8 cellular contexts compared by ENCODE assay signal in genomic region chr12:2812290-2813213, GRCh38. TPM values are rescaled to one million over a fixed set of nuclear protein-coding genes. Genes with fewer than 3 reads are reported as not detected.
DNase-seq lines count a peak whose midpoint lies in the region; TF ChIP-seq lines count a peak whose summit lies in the region.

Gene ITFG2 (plus strand): TSS chr12:2812668. CDS start chr12:2812761, 93 bp downstream.

- H3K4me3 ChIP-seq in HAP-1 (peak within 1 kb of the TSS; percentile 94), MM.1S (ENCODE audit: low read length) (peak within 1 kb of the TSS; percentile 94), fibroblast of the aortic adventitia (ENCODE audit: low read depth, low read length) (peak within 1 kb of the TSS; percentile 96)

- no peaks in the 10 kb centered on the region for H3K9me3 ChIP-seq in HAP-1
- no peaks in the 10 kb centered on the region for H3K9me3 ChIP-seq in MM.1S (replicated peaks; ENCODE audit: insufficient read depth, low read length)

- H3K27ac Mint-ChIP-seq in nephron, result peak within 1 kb of the TSS; percentile 98 to 100 (median 100)
- H3K27ac Mint-ChIP-seq in stimulated activated naive CD8-positive, alpha-beta T cell treated with anti-CD3 and anti-CD28 coated beads, Interleukin-15, Interleukin-2, amounts not matched to agents 100 ng/mL and 50 ng/mL, for 24 hours, result peak within 1 kb of the TSS; percentile 100

- H3K36me3 ChIP-seq in HAP-1 (replicated peaks), result peaks cover 10% of the 10 kb centered on the region
- H3K36me3 ChIP-seq in MM.1S (replicated peaks; ENCODE audit: insufficient read depth, low read length), result no peaks in the 10 kb centered on the region

- H3K4me1 ChIP-seq in HAP-1 (peaks cover 4% of the 10 kb centered on the region), MM.1S (ENCODE audit: low read length) (peaks cover 9% of the 10 kb centered on the region; the same call in 1 of the 2 replicates)

- no peaks in the 10 kb centered on the region for H3K9me2 ChIP-seq in MM.1S (replicated peaks; ENCODE audit: insufficient read depth, low read length)

- H3K4me2 ChIP-seq in MM.1S (ENCODE audit: low read depth, low read length), result peak within 1 kb of the TSS; percentile 81

- H3K9ac ChIP-seq in MM.1S (ENCODE audit: low read length), result peak within 1 kb of the TSS; percentile 94

- DNase-seq in G401 (ENCODE audit: low spot score) (peak; percentile 100), HAP-1 (ENCODE audit: low spot score in 2 of 2) (peak; percentile 98 to 99), MM.1S (peak; percentile 99), SIG-M5 (lab: John Stamatoyannopoulos, UW) (peak; percentile 95), activated gamma-delta T cell (lab: John Stamatoyannopoulos, UW) (peak; percentile 81), fibroblast of the aortic adventitia (ENCODE audit: low read depth) (peak; percentile 98)

- in situ Hi-C loops in G401 (cut with HindIII; ENCODE audit: low sequenced_read_pairs) (no loop called here), HAP-1 (cut with MboI; ENCODE audit: low sequenced_read_pairs) (no loop called here)

- peaks cover 38% of the 10 kb centered on the region for H3K79me2 ChIP-seq in MM.1S (ENCODE audit: low read length)

- H3F3A ChIP-seq in MM.1S (ENCODE audit: insufficient read depth, low read length), result peaks cover 8% of the 10 kb centered on the region; the same call in 1 of the 2 replicates

- no peaks in the 10 kb centered on the region for H4K20me1 ChIP-seq in MM.1S (ENCODE audit: insufficient read depth, low read length)

- H3K36me3 Mint-ChIP-seq in nephron (ENCODE audit: low read depth), result peaks cover 9% of the 10 kb centered on the region
- H3K36me3 Mint-ChIP-seq in stimulated activated naive CD8-positive, alpha-beta T cell treated with anti-CD3 and anti-CD28 coated beads, Interleukin-15, Interleukin-2, amounts not matched to agents 100 ng/mL and 50 ng/mL, for 24 hours (ENCODE audit: low read depth), result peaks cover 16% of the 10 kb centered on the region

- H3K27ac ChIP-seq in MM.1S (ENCODE audit: low read length), result peak within 1 kb of the TSS; percentile 93

- H3K4me1 Mint-ChIP-seq in nephron, result peaks cover 15% of the 10 kb centered on the region
- H3K4me1 Mint-ChIP-seq in stimulated activated naive CD8-positive, alpha-beta T cell treated with anti-CD3 and anti-CD28 coated beads, Interleukin-15, Interleukin-2, amounts not matched to agents 100 ng/mL and 50 ng/mL, for 24 hours (ENCODE audit: low read depth), result peaks cover 39% of the 10 kb centered on the region

- peak within 1 kb of the TSS; percentile 96 for H2AFZ ChIP-seq in MM.1S (ENCODE audit: low read length)

- H3K27me3 Mint-ChIP-seq in nephron (ENCODE audit: low read depth), result no peaks in the 10 kb centered on the region
- no peaks in the 10 kb centered on the region for H3K27me3 Mint-ChIP-seq in stimulated activated naive CD8-positive, alpha-beta T cell treated with anti-CD3 and anti-CD28 coated beads, Interleukin-15, Interleukin-2, amounts not matched to agents 100 ng/mL and 50 ng/mL, for 24 hours

- H3K27me3 ChIP-seq in HAP-1 (ENCODE audit: low read depth) (no peaks in the 10 kb centered on the region), MM.1S (replicated peaks; ENCODE audit: insufficient read depth, low read length) (no peaks in the 10 kb centered on the region)

- TF ChIP-seq CTCF in MM.1S (IDR thresholded peaks at IDR 0.05; ENCODE audit: low read length) (no peak), fibroblast of the aortic adventitia (IDR thresholded peaks at IDR 0.05; ENCODE audit: insufficient read depth, low read length) (no peak), nephron (IDR thresholded peaks at IDR 0.05; ENCODE audit: unreplicated experiment in 3 of 3) (no peak)

- peak within 1 kb of the TSS; percentile 98 to 99 (median 99) for H3K4me3 Mint-ChIP-seq in nephron
- peak within 1 kb of the TSS; percentile 100 for H3K4me3 Mint-ChIP-seq in stimulated activated naive CD8-positive, alpha-beta T cell treated with anti-CD3 and anti-CD28 coated beads, Interleukin-15, Interleukin-2, amounts not matched to agents 100 ng/mL and 50 ng/mL, for 24 hours

- H3K9me3 Mint-ChIP-seq in nephron, result no peaks in the 10 kb centered on the region
- no peaks in the 10 kb centered on the region for H3K9me3 Mint-ChIP-seq in stimulated activated naive CD8-positive, alpha-beta T cell treated with anti-CD3 and anti-CD28 coated beads, Interleukin-15, Interleukin-2, amounts not matched to agents 100 ng/mL and 50 ng/mL, for 24 hours

RNA-seq across cellular contexts. Expression of gene ITFG2, which starts in this region (rescaled TPM):
- total RNA-seq in G401 (2014; rRNA removed; shearing (Covaris generic)), result 6.4 and 27.3 TPM in 2 replicates
- total RNA-seq in fibroblast of the aortic adventitia (ENCODE audit: low replicate concordance), result 19.1 and 32.6 TPM in 2 replicates

Comparison
In these comparisons a context has a peak if more than half of its experiments do, and no peak if none do; other contexts are left out.
1. Peak in every context shown above with its lines: DNase-seq, H3K4me3 ChIP-seq and H3K27ac ChIP-seq.